ENCODE assay signal across 17 cellular contexts in genomic region chr15:83178869-83179325, GRCh38.
"Had no signal": no experiment of that assay in that cellular context is flagged by ENCODE, and none has a peak within 500 bp of the region (broad histone marks: within the 10 kb centered on the region; RNA-seq: fewer than 3 reads in every experiment).

No MANE protein-coding gene starts in this region.

- H3K27me3 ChIP-seq: colonic mucosa, esophagus squamous epithelium, ovary, sigmoid colon, stomach, testis, upper lobe of left lung had no signal

- H3K9me3 ChIP-seq: colonic mucosa, esophagus squamous epithelium, ovary, sigmoid colon, stomach, testis, upper lobe of left lung had no signal

- DNase-seq: activated CD4-positive, alpha-beta T cell treated with anti-CD3 and anti-CD28 coated beads for 48 hours; activated CD8-positive, alpha-beta memory T cell treated with anti-CD3 and anti-CD28 coated beads, Interleukin-2, amount 50 U/mL, for 48 hours; activated CD8-positive, alpha-beta T cell treated with anti-CD3 and anti-CD28 coated beads, Interleukin-2, amount 10 ng/mL, durations not matched to agents 7 days and 5 days; activated gamma-delta T cell; activated T-cell treated with anti-CD3 and anti-CD28 coated beads, Interleukin-2, amount 50 U/mL, for 72 hours; caudate nucleus; colonic mucosa; esophagus squamous epithelium; kidney glomerular epithelial cell; naive B cell; ovary; sigmoid colon; stimulated activated CD4-positive, alpha-beta T cell treated with anti-CD3 and anti-CD28 coated beads, Interleukin-1b, Interleukin-23, amount 100 ng/mL, for 48 hours; stomach; testis; upper lobe of left lung had no signal

- H3K4me3 ChIP-seq: colonic mucosa, esophagus squamous epithelium, ovary, sigmoid colon, stomach, testis, upper lobe of left lung had no signal

- H3K27ac ChIP-seq: colonic mucosa, esophagus squamous epithelium, ovary, sigmoid colon, stomach, testis, upper lobe of left lung, VCaP had no signal

- H3K4me1 ChIP-seq: colonic mucosa, esophagus squamous epithelium, sigmoid colon, stomach, upper lobe of left lung had no signal

- H3K36me3 ChIP-seq: colonic mucosa, esophagus squamous epithelium, ovary, sigmoid colon, stomach, upper lobe of left lung had no signal
